In the genomic region with DNA sequence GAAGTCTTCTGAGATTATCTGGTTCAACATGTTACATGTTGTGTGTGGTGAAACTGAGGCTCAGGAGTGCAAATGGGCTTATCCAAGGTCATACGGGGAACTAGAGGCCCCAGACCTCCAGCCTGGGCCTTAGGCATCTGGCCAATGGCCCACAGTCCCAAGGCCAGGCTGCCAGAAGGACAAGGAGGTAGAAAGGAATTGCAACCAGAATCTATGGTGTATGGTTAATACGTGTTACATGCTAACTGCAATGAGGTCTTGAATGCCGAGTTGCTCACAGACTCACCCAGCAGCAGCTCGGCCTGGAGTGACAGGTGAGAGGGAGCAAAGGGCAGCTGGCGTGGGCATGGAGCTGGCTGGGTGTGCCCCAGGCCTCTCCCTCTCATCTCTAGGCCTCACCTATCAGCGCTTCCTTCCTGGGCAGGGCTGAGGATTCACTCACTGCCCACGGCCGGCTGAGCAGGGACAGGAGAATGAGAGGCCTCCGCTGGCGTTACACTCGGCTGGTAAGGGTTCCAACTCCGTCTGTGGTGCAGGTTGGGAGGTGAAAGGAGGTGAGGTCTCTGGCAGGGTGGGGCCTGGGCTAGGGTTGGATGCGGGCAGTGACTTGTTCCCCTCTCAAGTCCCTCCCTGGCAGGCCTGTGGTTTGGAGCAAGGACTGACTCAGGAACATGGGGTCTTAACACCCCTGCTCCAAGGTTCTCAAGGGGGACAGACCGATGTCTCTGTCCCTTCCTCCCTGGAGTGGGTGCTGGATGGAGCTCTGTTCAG, we compare ENCODE assay signal across 18 cellular contexts. TPM values are rescaled to one million over a fixed set of nuclear protein-coding genes. Genes with fewer than 3 reads are reported as not detected.
DNase-seq lines count a peak whose midpoint lies in the region; ATAC-seq, FAIRE-seq and TF ChIP-seq lines count a peak whose summit lies in the region.
"Had no signal": no experiment of that assay in that cellular context is flagged by ENCODE, and none has a peak within 500 bp of the region (broad histone marks: within the 10 kb centered on the region; RNA-seq: fewer than 3 reads in every experiment).

A gene (plus strand): TSS at position 437 of the 771 bp plus-strand sequence. CDS start 37 bp downstream, at position 474.

- H3K4me1 Mint-ChIP-seq in natural killer cell treated with Interleukin-12 subunit alpha and Interleukin-12 subunit beta and Interleukin-15 and Interleukin-18, amount 100 ng/mL, for 72 hours (ENCODE audit: low read depth in 2 of 2) = peaks cover 0 to 11% of the 10 kb centered on the region in 2 donors
- peaks cover 11 to 13% of the 10 kb centered on the region in 2 donors for H3K4me1 Mint-ChIP-seq in natural killer cell

- DNase-seq in natural killer cell treated with Interleukin-12 subunit alpha and Interleukin-12 subunit beta and Interleukin-15 and Interleukin-18, amount 100 ng/mL, for 72 hours (ENCODE audit: low spot score) = no peak
- no peak for DNase-seq in natural killer cell
- no peak for DNase-seq in GM12878 (ENCODE audit: low read depth, low spot score)
- DNase-seq in mucosa of descending colon = peak; percentile 91 to 92 (median 91)
- no peak for DNase-seq in RPMI8226
- no peak for DNase-seq in BE2C
- no peak for DNase-seq in DMS 273 treated with DMSO at 0.1 percent for 48 hours (lab: John Stamatoyannopoulos, UW)
- no peak for DNase-seq in globus pallidus (ENCODE audit: low spot score)
- DNase-seq: activated B cell treated with CpG ODN at 0.5 μM for 24 hours; activated naive CD8-positive, alpha-beta T cell treated with anti-CD3 and anti-CD28 coated beads, Interleukin-2, amount 10 ng/mL, durations not matched to agents 7 days and 5 days; Caco-2; caudate nucleus; naive thymus-derived CD8-positive, alpha-beta T cell; SK-N-SH; stimulated activated naive CD8-positive, alpha-beta T cell treated with anti-CD3 and anti-CD28 coated beads, Interleukin-15, Interleukin-2, amounts not matched to agents 100 U/mL and 50 U/mL, for 24 hours had no signal

- H3K27me3 ChIP-seq in GM12878 (replicated peaks in 1 of 2; ENCODE audit: control insufficient read depth in 2 of 2, insufficient read depth in 2 of 2, low read length in 1 of 2) (no peaks in the 10 kb centered on the region; a peak in 1 of 4 replicates), BE2C (no peaks in the 10 kb centered on the region)

- intact Hi-C loops in natural killer cell (cut with micrococcal nuclease) = no loop called here
- intact Hi-C loops in GM12878 (cut with micrococcal nuclease; ENCODE audit: unreplicated experiment) = no loop called here
- intact Hi-C loops in mucosa of descending colon (cut with DNase I, micrococcal nuclease) = no loop called here

- no peak for FAIRE-seq in GM12878 (lab: Jason Lieb, UNC)
- FAIRE-seq: A549, islet of Langerhans had no signal

- H3K27ac ChIP-seq in GM12878 (ENCODE audit: control insufficient read depth, insufficient read depth) = peak within 1 kb of the TSS; percentile 27
- H3K27ac ChIP-seq: A549 had no signal

- peak within 1 kb of the TSS; percentile 51; the same call in 1 of the 2 replicates for H2AFZ ChIP-seq in GM12878 (ENCODE audit: control insufficient read depth, low read depth, low read length)

- no peaks in the 10 kb centered on the region for H3K9me3 Mint-ChIP-seq in natural killer cell treated with Interleukin-12 subunit alpha and Interleukin-12 subunit beta and Interleukin-15 and Interleukin-18, amount 100 ng/mL, for 72 hours
- H3K9me3 Mint-ChIP-seq in natural killer cell = no peaks in the 10 kb centered on the region
- H3K9me3 Mint-ChIP-seq: activated B cell treated with CpG ODN at 0.5 μM for 24 hours; activated naive CD8-positive, alpha-beta T cell treated with anti-CD3 and anti-CD28 coated beads, Interleukin-2, amount 10 ng/mL, durations not matched to agents 7 days and 5 days; naive thymus-derived CD8-positive, alpha-beta T cell had no signal

- no peaks in the 10 kb centered on the region for H4K20me1 ChIP-seq in GM12878 (ENCODE audit: control insufficient read depth, insufficient read depth)

- SMC1A ChIA-PET in GM12878 (lab: Charles Lee; ENCODE audit: uncharacterized antibody, unreplicated experiment) = interaction anchor here (1.3 to 1.9 kb wide), 4 partner anchors 8 to 31 kb away, joined by 4 to 7 read pairs (median 4); no protein-coding TSS in a partner anchor

- 27% methylated on average over 14 of the region's 14 CpGs for WGBS in GM12878 (ENCODE audit: insufficient coverage, insufficient replicate concordance, low lambda C conversion rate, missing lambda C conversion rate)

- H3K36me3 Mint-ChIP-seq in natural killer cell treated with Interleukin-12 subunit alpha and Interleukin-12 subunit beta and Interleukin-15 and Interleukin-18, amount 100 ng/mL, for 72 hours = no peaks in the 10 kb centered on the region
- H3K36me3 Mint-ChIP-seq in natural killer cell = no peaks in the 10 kb centered on the region
- H3K36me3 Mint-ChIP-seq: activated naive CD8-positive, alpha-beta T cell treated with anti-CD3 and anti-CD28 coated beads, Interleukin-2, amount 10 ng/mL, durations not matched to agents 7 days and 5 days had no signal

- no peak for TF ChIP-seq POLR2A in GM12878 (IDR thresholded peaks at IDR 0.05; ENCODE audit: low read depth, low read length)

- RAD21 ChIA-PET in GM12878 (lab: Charles Lee; ENCODE audit: unreplicated experiment) = interaction anchor here (0.6 to 4.9 kb wide), 11 partner anchors 8 to 278 kb away, joined by 3 to 32 read pairs (median 6); a partner anchor contains a TSS

- H3K9ac ChIP-seq in GM12878 (ENCODE audit: control insufficient read depth, insufficient read depth, low read length) = no peak within 1 kb of the TSS; the same call in 1 of the 2 replicates
- H3K9ac ChIP-seq: SK-N-SH had no signal

- H3K36me3 ChIP-seq in GM12878 (ENCODE audit: control insufficient read depth in 2 of 2, insufficient read depth in 2 of 2, low read length in 1 of 2) = no peaks in the 10 kb centered on the region
- no peaks in the 10 kb centered on the region for H3K36me3 ChIP-seq in mucosa of descending colon (ENCODE audit: low read depth)
- no peaks in the 10 kb centered on the region for H3K36me3 ChIP-seq in BE2C

- BruUV-seq in GM12878 (replicated peaks; lab: Mats Ljungman, UMichigan) = no TSS peak

- H3K9me3 ChIP-seq in GM12878 (replicated peaks; ENCODE audit: control insufficient read depth, insufficient read depth, low read length) (no peaks in the 10 kb centered on the region), mucosa of descending colon (no peaks in the 10 kb centered on the region), BE2C (no peaks in the 10 kb centered on the region)
- H3K9me3 ChIP-seq: A549, Caco-2, SK-N-SH had no signal

- no peak for TF ChIP-seq RAD21 in GM12878 (IDR thresholded peaks at IDR 0.05; ENCODE audit: insufficient read depth, low read depth, low read length)

- no peak within 1 kb of the TSS for H3K4me3 ChIP-seq in GM12878
- H3K4me3 ChIP-seq in mucosa of descending colon = no peak within 1 kb of the TSS
- no peak within 1 kb of the TSS for H3K4me3 ChIP-seq in BE2C (ENCODE audit: low read depth, low read length)
- H3K4me3 ChIP-seq: A549 had no signal

- H3K4me2 ChIP-seq in GM12878 (ENCODE audit: control insufficient read depth, insufficient read depth) = peak within 1 kb of the TSS; percentile 44
- H3K4me2 ChIP-seq: A549, SK-N-SH had no signal

- CTCF ChIA-PET in GM12878 (lab: Yijun Ruan, JAX) = interaction anchor here (0.7 to 6.7 kb wide), 5 partner anchors 7 to 40 kb away, joined by 3 to 54 read pairs (median 22); no protein-coding TSS in a partner anchor

- H3K27ac Mint-ChIP-seq in natural killer cell treated with Interleukin-12 subunit alpha and Interleukin-12 subunit beta and Interleukin-15 and Interleukin-18, amount 100 ng/mL, for 72 hours = peak within 1 kb of the TSS in 1 of 2 donors; percentile 33
- H3K27ac Mint-ChIP-seq in natural killer cell = no peak within 1 kb of the TSS
- H3K27ac Mint-ChIP-seq: activated B cell treated with CpG ODN at 0.5 μM for 24 hours; activated naive CD8-positive, alpha-beta T cell treated with anti-CD3 and anti-CD28 coated beads, Interleukin-2, amount 10 ng/mL, durations not matched to agents 7 days and 5 days had no signal

- POLR2A ChIA-PET in GM12878 (lab: Charles Lee) = interaction anchor here (0.7 to 1.5 kb wide), 5 partner anchors 12 to 288 kb away, joined by 3 to 11 read pairs (median 3); a partner anchor contains a TSS

- peak within 1 kb of the TSS; percentile 0 for H3K4me3 Mint-ChIP-seq in natural killer cell treated with Interleukin-12 subunit alpha and Interleukin-12 subunit beta and Interleukin-15 and Interleukin-18, amount 100 ng/mL, for 72 hours
- no peak within 1 kb of the TSS for H3K4me3 Mint-ChIP-seq in natural killer cell
- H3K4me3 Mint-ChIP-seq: activated B cell treated with CpG ODN at 0.5 μM for 24 hours; activated naive CD8-positive, alpha-beta T cell treated with anti-CD3 and anti-CD28 coated beads, Interleukin-2, amount 10 ng/mL, durations not matched to agents 7 days and 5 days; naive thymus-derived CD8-positive, alpha-beta T cell had no signal

- TF ChIP-seq EP300 in GM12878 (IDR thresholded peaks at IDR 0.05; ENCODE audit: borderline replicate concordance in 1 of 2, control insufficient read depth in 1 of 2, low read depth in 2 of 2, low read length in 2 of 2) = no peak

- no peaks in the 10 kb centered on the region for H3K79me2 ChIP-seq in GM12878 (ENCODE audit: control insufficient read depth, insufficient read depth, low read length)

- in situ Hi-C loops in GM12878 (cut with MboI) = no loop called here

- H3K4me1 ChIP-seq in GM12878 (ENCODE audit: control insufficient read depth, insufficient read depth, low read length) = peaks cover 33% of the 10 kb centered on the region
- peaks cover 11% of the 10 kb centered on the region for H3K4me1 ChIP-seq in mucosa of descending colon (ENCODE audit: low read depth)
- H3K4me1 ChIP-seq in BE2C = peaks cover 8% of the 10 kb centered on the region
- H3K4me1 ChIP-seq: A549 had no signal

- no peaks in the 10 kb centered on the region for H3K27me3 Mint-ChIP-seq in natural killer cell treated with Interleukin-12 subunit alpha and Interleukin-12 subunit beta and Interleukin-15 and Interleukin-18, amount 100 ng/mL, for 72 hours
- H3K27me3 Mint-ChIP-seq in natural killer cell (ENCODE audit: low read depth in 2 of 2) = no peaks in the 10 kb centered on the region
- H3K27me3 Mint-ChIP-seq: activated B cell treated with CpG ODN at 0.5 μM for 24 hours; activated naive CD8-positive, alpha-beta T cell treated with anti-CD3 and anti-CD28 coated beads, Interleukin-2, amount 10 ng/mL, durations not matched to agents 7 days and 5 days; naive thymus-derived CD8-positive, alpha-beta T cell had no signal

- ATAC-seq in natural killer cell treated with Interleukin-12 subunit alpha and Interleukin-12 subunit beta and Interleukin-15 and Interleukin-18, amount 100 ng/mL, for 72 hours = peak in 1 of 2 donors; percentile 15
- ATAC-seq in natural killer cell (no peak), GM12878 (peak; percentile 8; the same call in 1 of the 3 replicates), mucosa of descending colon (peak; percentile 98)
- ATAC-seq: A549; naive thymus-derived CD8-positive, alpha-beta T cell; sciatic nerve; stimulated activated naive CD8-positive, alpha-beta T cell treated with anti-CD3 and anti-CD28 coated beads, Interleukin-15, Interleukin-2, amounts not matched to agents 100 U/mL and 50 U/mL, for 24 hours had no signal

- TF ChIP-seq CTCF in natural killer cell (IDR thresholded peaks at IDR 0.05) = no peak
- TF ChIP-seq CTCF in GM12878 (IDR thresholded peaks at IDR 0.05 in 2 of 3, conservative IDR thresholded peaks at IDR 0.05 in 1 of 3; ENCODE audit: control insufficient read depth in 2 of 3, extremely low read depth in 1 of 3, insufficient read depth in 1 of 3, low read depth in 3 of 3, low read length in 3 of 3) = no peak
- no peak for TF ChIP-seq CTCF in mucosa of descending colon (IDR thresholded peaks at IDR 0.05)
- no peak for TF ChIP-seq CTCF in BE2C (IDR thresholded peaks at IDR 0.05; ENCODE audit: low read depth, low read length)

RNA-seq across cellular contexts. Expression of the gene that starts here (rescaled TPM):
- total RNA-seq in natural killer cell treated with Interleukin-12 subunit alpha and Interleukin-12 subunit beta and Interleukin-15 and Interleukin-18, amount 100 ng/mL, for 72 hours = under 1 TPM in 1 of 2 donors, not detected in 1; 0.39 TPM
- total RNA-seq in natural killer cell = 1 to 10 TPM in 1 of 3 donors, not detected in 2; 1.4 TPM
- total RNA-seq in GM12878 (2013; cell fraction: nucleolus; rRNA removed) = 0.27 TPM in 1 of 2 replicates, not detected in the other
- 0.28 and 0.49 TPM in 2 replicates for total RNA-seq in GM12878 (2014; rRNA removed)
- 0.18 and 0.37 TPM in 2 replicates for total RNA-seq in GM12878 (2014; rRNA removed; fragmentation: Illumina TruSeq; extraction: Trizol)
- total RNA-seq in GM12878 (2021) = 0.24 and 0.41 TPM in 2 replicates
- polyA plus RNA-seq in GM12878 (2011; ENCODE audit: low read depth) = 0.50 TPM
- polyA plus RNA-seq in GM12878 (2011; rRNA removed) = 0.05 and 0.09 TPM in 2 replicates
- polyA plus RNA-seq in GM12878 (2011; cell fraction: cytosol; rRNA removed) = 0.03 TPM in 1 of 2 replicates, not detected in the other
- polyA plus RNA-seq in GM12878 (2011; cell fraction: nucleus; rRNA removed) = not detected in 2 replicates
- 0.09 and 0.35 TPM in 2 replicates for polyA plus RNA-seq in GM12878 (2012)
- polyA plus RNA-seq in GM12878 (2014; fragmentation: Illumina TruSeq; extraction: Trizol) = 0.13 and 0.35 TPM in 2 replicates
- polyA plus RNA-seq in GM12878 (2014; fragmentation: Nextera tagmentation; extraction: Ambion mirVana) = under 1 TPM; 0.08 to 0.24 TPM
- 0.33 and 0.42 TPM in 2 replicates for polyA plus RNA-seq in GM12878 (2014; rRNA removed)
- polyA plus RNA-seq in GM12878 (2016; fragmentation: Nextera tagmentation; extraction: Ambion mirVana) = under 1 TPM; 0.10 to 0.16 TPM
- not detected in 2 replicates for polyA minus RNA-seq in GM12878 (2011; rRNA and poly(A)+ RNA removed)
- not detected in 2 replicates for polyA minus RNA-seq in GM12878 (2011; cell fraction: cytosol; rRNA and poly(A)+ RNA removed)
- not detected in 2 replicates for polyA minus RNA-seq in GM12878 (2011; cell fraction: nucleus; rRNA and poly(A)+ RNA removed)
- 10 to 100 TPM; 11.6 to 35.0 (median 30.0) TPM for total RNA-seq in mucosa of descending colon
- polyA plus RNA-seq in BE2C (2012; ENCODE audit: insufficient read depth, insufficient read length, low read depth) = not detected
- total RNA-seq: activated B cell treated with CpG ODN at 0.5 μM for 24 hours; activated naive CD8-positive, alpha-beta T cell treated with anti-CD3 and anti-CD28 coated beads, Interleukin-2, amount 10 ng/mL, durations not matched to agents 7 days and 5 days; Caco-2; naive thymus-derived CD8-positive, alpha-beta T cell had no signal

Comparison
In these comparisons a context has a peak if more than half of its experiments do, and no peak if none do; other contexts are left out.
1. RNA of the gene that starts here (total RNA-seq): 11.6 to 35.0 TPM in mucosa of descending colon; 0.39 TPM in natural killer cell treated with Interleukin-12 subunit alpha and Interleukin-12 subunit beta and Interleukin-15 and Interleukin-18, amount 100 ng/mL, for 72 hours, 0.18 to 0.49 TPM in GM12878 and 1.4 TPM in natural killer cell; every median in the first group is over 4 times any median in the second.
2. Peak in ATAC-seq, H3K27ac ChIP-seq and H3K4me2 ChIP-seq in GM12878; RNA of the gene not detected or under 1 TPM.
3. DNase-seq: peak in mucosa of descending colon (3 of 3); none in natural killer cell treated with Interleukin-12 subunit alpha and Interleukin-12 subunit beta and Interleukin-15 and Interleukin-18, amount 100 ng/mL, for 72 hours (single experiment), natural killer cell (single experiment), GM12878 (single experiment), RPMI8226 (single experiment), BE2C (single experiment), DMS 273 treated with DMSO at 0.1 percent for 48 hours (single experiment) and globus pallidus (single experiment).